Comparison of ENCODE assay signal across 14 cellular contexts in genomic region chr5:150481708-150481965, GRCh38. TPM values are rescaled to one million over a fixed set of nuclear protein-coding genes. Genes with fewer than 3 reads are reported as not detected.
DNase-seq lines count a peak whose midpoint lies in the region; ATAC-seq and TF ChIP-seq lines count a peak whose summit lies in the region.
"Had no signal": no experiment of that assay in that cellular context is flagged by ENCODE, and none has a peak within 500 bp of the region (broad histone marks: within the 10 kb centered on the region; RNA-seq: fewer than 3 reads in every experiment).

No MANE protein-coding gene starts in this region.

- H4K91ac ChIP-seq in IMR-90 (ENCODE audit: insufficient read depth, low read depth, low read length) (peak overlapping the region; percentile 52; the same call in 1 of the 2 replicates), mesenchymal stem cell (ENCODE audit: low read length) (no peak overlapping the region)

- peaks cover 15% of the 10 kb centered on the region for H3K9me1 ChIP-seq in IMR-90 (ENCODE audit: insufficient read depth, low read length)

- H2BK12ac ChIP-seq in mesenchymal stem cell (ENCODE audit: low read length in 2 of 2), result peak overlapping the region in 1 of 2 experiments; percentile 22

- no peak overlapping the region for H2AFZ ChIP-seq in IMR-90 (replicated peaks; ENCODE audit: low read length, poor library complexity)
- H2AFZ ChIP-seq in mesenchymal stem cell (ENCODE audit: low read depth, low read length), result no peak overlapping the region

- H2BK5ac ChIP-seq in IMR-90 (ENCODE audit: low read depth, low read length, poor library complexity, severe bottlenecking), result no peak overlapping the region
- H2BK5ac ChIP-seq in mesenchymal stem cell (ENCODE audit: low read depth, low read length, poor library complexity, severe bottlenecking), result no peak overlapping the region

- peaks cover 5% of the 10 kb centered on the region; the same call in 1 of the 2 replicates for H3K4me1 ChIP-seq in IMR-90 (ENCODE audit: control insufficient read depth, insufficient read depth, low read length)
- H3K4me1 ChIP-seq in mesenchymal stem cell (ENCODE audit: control insufficient read depth, insufficient read depth, low read depth, low read length), result peaks cover 15% of the 10 kb centered on the region

- TF ChIP-seq RAD21 in IMR-90 (IDR thresholded peaks at IDR 0.05; ENCODE audit: low read length), result no peak

- no peak overlapping the region for H4K8ac ChIP-seq in IMR-90 (ENCODE audit: low read depth in 2 of 2, low read length in 2 of 2)
- no peak overlapping the region for H4K8ac ChIP-seq in mesenchymal stem cell (ENCODE audit: low read length)

- no peak overlapping the region for H3K27ac ChIP-seq in IMR-90 (ENCODE audit: insufficient read depth, low read length)
- peak overlapping the region; percentile 90; the same call in 1 of the 2 replicates for H3K27ac ChIP-seq in RWPE1
- no peak overlapping the region for H3K27ac ChIP-seq in mesenchymal stem cell (ENCODE audit: low read length, poor library complexity, severe bottlenecking)
- H3K27ac ChIP-seq: C4-2B had no signal

- TF ChIP-seq POLR2A in IMR-90 (IDR thresholded peaks at IDR 0.05; ENCODE audit: low read depth, low read length), result no peak

- H3K4ac ChIP-seq in IMR-90 (ENCODE audit: low read depth, low read length) (0 out of 2 replicates have a peak overlapping the region, but pooled peaks have one; percentile 42), mesenchymal stem cell (ENCODE audit: low read depth in 1 of 2, low read length in 2 of 2) (no peak overlapping the region)

- peaks cover 15% of the 10 kb centered on the region for H3K4me1 Mint-ChIP-seq in type B pancreatic cell (ENCODE audit: unreplicated experiment)

- ATAC-seq in IMR-90 (ENCODE audit: low read depth), result no peak
- ATAC-seq: A549; CD8-positive, alpha-beta T cell; HCT116 had no signal

- 80% methylated on average over 1 of the region's 6 CpGs; no CpG with 5 or more reads in 1 of the 2 experiments for WGBS in IMR-90 (ENCODE audit: extremely low coverage in 2 of 2, insufficient read length in 1 of 2), 2 experiments
- 89% methylated on average over 6 of the region's 6 CpGs for WGBS in mesenchymal stem cell

- no peaks in the 10 kb centered on the region for H3K9me3 ChIP-seq in IMR-90 (ENCODE audit: control insufficient read depth, insufficient read depth, low read length)
- H3K9me3 ChIP-seq in mesenchymal stem cell (ENCODE audit: control insufficient read depth, low read length), result no peaks in the 10 kb centered on the region
- H3K9me3 ChIP-seq: A549, BE2C had no signal

- H3K36me3 Mint-ChIP-seq in type B pancreatic cell, result no peaks in the 10 kb centered on the region
- H3K36me3 Mint-ChIP-seq: CD8-positive, alpha-beta T cell had no signal

- H3K18ac ChIP-seq in IMR-90 (ENCODE audit: low read depth, low read length) (no peak overlapping the region), mesenchymal stem cell (ENCODE audit: low read depth in 1 of 2, low read length in 2 of 2) (no peak overlapping the region)

- H3K27me3 Mint-ChIP-seq in type B pancreatic cell, result no peaks in the 10 kb centered on the region

- H3K27ac Mint-ChIP-seq in type B pancreatic cell, result peak overlapping the region; percentile 62
- H3K27ac Mint-ChIP-seq: CD8-positive, alpha-beta T cell had no signal

- no peak overlapping the region for H3K14ac ChIP-seq in IMR-90 (replicated peaks; ENCODE audit: low read depth, low read length)
- H3K14ac ChIP-seq in mesenchymal stem cell (ENCODE audit: low read length in 2 of 2), result no peak overlapping the region

- H3K4me2 ChIP-seq in IMR-90 (ENCODE audit: low read depth, low read length) (no peak overlapping the region), mesenchymal stem cell (ENCODE audit: low read length, poor library complexity, severe bottlenecking) (no peak overlapping the region)
- H3K4me2 ChIP-seq: A549 had no signal

- dilution Hi-C loops in IMR-90 (cut with HindIII; ENCODE audit: low sequenced_read_pairs, unreplicated experiment), result no loop called here

- H2AK5ac ChIP-seq in IMR-90 (ENCODE audit: low read depth, low read length), result 0 out of 2 replicates have a peak overlapping the region, but pooled peaks have one; percentile 51
- H2AK5ac ChIP-seq in mesenchymal stem cell (ENCODE audit: low read length, severe bottlenecking), result peak overlapping the region; percentile 78

- no peak overlapping the region; the same call in 1 of the 2 replicates for H2BK120ac ChIP-seq in IMR-90 (ENCODE audit: low read depth, low read length)
- H2BK120ac ChIP-seq in mesenchymal stem cell (ENCODE audit: low read depth, low read length), result no peak overlapping the region

- no peaks in the 10 kb centered on the region for H4K20me1 ChIP-seq in IMR-90 (ENCODE audit: insufficient read depth, low read length)

- no peak overlapping the region for H3K4me3 ChIP-seq in IMR-90 (ENCODE audit: insufficient read depth, low read depth, low read length)
- H3K4me3 ChIP-seq in mesenchymal stem cell (ENCODE audit: insufficient read depth in 1 of 2, low read depth in 1 of 2, low read length in 2 of 2), result no peak overlapping the region
- H3K4me3 ChIP-seq: A549 had no signal

- H2BK15ac ChIP-seq in IMR-90 (ENCODE audit: low read depth, low read length) (no peak overlapping the region), mesenchymal stem cell (ENCODE audit: low read depth, poor library complexity, severe bottlenecking) (peak overlapping the region; percentile 93)

- H3K27me3 ChIP-seq in IMR-90 (ENCODE audit: control insufficient read depth, insufficient read depth, low read length) (no peaks in the 10 kb centered on the region), mesenchymal stem cell (ENCODE audit: control insufficient read depth in 1 of 2, insufficient read depth in 1 of 2, low read length in 2 of 2) (no peaks in the 10 kb centered on the region)
- H3K27me3 ChIP-seq: BE2C had no signal

- CTCF ChIA-PET in IMR-90 (lab: Yijun Ruan, JAX) (no interaction called here), RWPE1 (lab: Yijun Ruan, JAX) (interaction anchor here (0.7 to 1.2 kb wide), 3 partner anchors 21 to 307 kb away, joined by 3 to 4 read pairs (median 4); no protein-coding TSS in a partner anchor)

- H3K9me3 Mint-ChIP-seq in type B pancreatic cell, result no peaks in the 10 kb centered on the region
- H3K9me3 Mint-ChIP-seq: CD8-positive, alpha-beta T cell had no signal

- no peak overlapping the region for H3K9ac ChIP-seq in IMR-90 (ENCODE audit: low read depth, low read length)
- no peak overlapping the region for H3K9ac ChIP-seq in mesenchymal stem cell (ENCODE audit: low read length)

- no peak overlapping the region for H4K5ac ChIP-seq in IMR-90 (ENCODE audit: low read depth, low read length)

- peaks cover 7 to 17% of the 10 kb centered on the region in 2 experiments; a peak in 2 of 4 replicates for H3K79me1 ChIP-seq in IMR-90 (ENCODE audit: low read depth in 1 of 2, low read length in 2 of 2)
- peaks cover 3% of the 10 kb centered on the region for H3K79me1 ChIP-seq in mesenchymal stem cell (replicated peaks; ENCODE audit: low read length, poor library complexity, severe bottlenecking)

- H2BK20ac ChIP-seq in IMR-90 (ENCODE audit: low read depth, low read length), result no peak overlapping the region

- no TSS peak for BruUV-seq in IMR-90 (replicated peaks; lab: Mats Ljungman, UMichigan)

- H3K4me3 Mint-ChIP-seq in type B pancreatic cell, result no peak overlapping the region
- H3K4me3 Mint-ChIP-seq: CD8-positive, alpha-beta T cell had no signal

- DNase-seq in IMR-90 (no peak), RWPE1 (ENCODE audit: low spot score) (no peak), mesenchymal stem cell (no peak), type B pancreatic cell (ENCODE audit: extremely low spot score, unreplicated experiment) (no peak), middle frontal gyrus (ENCODE audit: extremely low spot score, low spot score) (no peak), putamen (ENCODE audit: low spot score) (no peak), midbrain (lab: John Stamatoyannopoulos, UW) (no peak)
- DNase-seq: BE2C; CD8-positive, alpha-beta T cell; DMS53; GF-D8 had no signal

- POLR2A ChIA-PET in IMR-90 (lab: Charles Lee; ENCODE audit: unreplicated experiment), result no interaction called here
- POLR2A ChIA-PET in RWPE1 (lab: Yijun Ruan, JAX; ENCODE audit: low non-redundant PET), result no interaction called here

- in situ Hi-C loops in IMR-90 (cut with MboI; ENCODE audit: low sequenced_read_pairs), result no loop called here

- TF ChIP-seq CTCF in IMR-90 (conservative IDR thresholded peaks at IDR 0.05; ENCODE audit: low read depth, low read length), result no peak
- no peak for TF ChIP-seq CTCF in RWPE1 (conservative IDR thresholded peaks at IDR 0.05; ENCODE audit: low read depth)
- TF ChIP-seq CTCF in type B pancreatic cell (conservative IDR thresholded peaks at IDR 0.05), result no peak

- intact Hi-C loops in IMR-90 (cut with micrococcal nuclease), result no loop called here

- H3K56ac ChIP-seq in IMR-90 (ENCODE audit: extremely low read depth, insufficient read depth, low read length), result no peak overlapping the region

- H3K36me3 ChIP-seq in IMR-90 (ENCODE audit: control insufficient read depth, insufficient read depth, low read length) (no peaks in the 10 kb centered on the region), mesenchymal stem cell (ENCODE audit: control insufficient read depth in 1 of 2, insufficient read depth in 2 of 2, low read depth in 1 of 2, low read length in 2 of 2) (peaks cover 0 to 4% of the 10 kb centered on the region in 2 experiments)
- H3K36me3 ChIP-seq: BE2C had no signal

- peak overlapping the region; percentile 9 for H2AK9ac ChIP-seq in IMR-90 (replicated peaks; ENCODE audit: low read depth, low read length, poor library complexity)

- H3K23ac ChIP-seq in IMR-90 (ENCODE audit: low read depth, low read length), result no peak overlapping the region; the same call in 1 of the 2 replicates
- peak overlapping the region in 1 of 2 experiments; percentile 40 for H3K23ac ChIP-seq in mesenchymal stem cell (ENCODE audit: low read length in 2 of 2)

RNA-seq across cellular contexts. Expression of gene NDST1, which starts 26.3 kb away (rescaled TPM):
- total RNA-seq in IMR-90 (2012; rRNA removed) (30.3 and 30.5 TPM in 2 replicates), type B pancreatic cell (ENCODE audit: low replicate concordance) (96.5 and 101 TPM in 2 replicates)
- polyA plus RNA-seq in IMR-90 (2012; rRNA removed), result 80.4 and 101 TPM in 2 replicates
- polyA plus RNA-seq in IMR-90 (2012; cell fraction: cytosol; rRNA removed), result 41.4 and 74.0 TPM in 2 replicates
- 81.4 and 121 TPM in 2 replicates for polyA plus RNA-seq in IMR-90 (2012; cell fraction: nucleus; rRNA removed; ENCODE audit: low replicate concordance)
- 64.3 TPM for polyA plus RNA-seq in mesenchymal stem cell (2013, experiment 1 of 2)
- 64.6 TPM for polyA plus RNA-seq in mesenchymal stem cell (2013, experiment 2 of 2)

RNA-seq across cellular contexts. Expression of gene RPS14, which starts 32.1 kb away (rescaled TPM):
- 7,310 and 7,583 TPM in 2 replicates for total RNA-seq in IMR-90 (2012; rRNA removed)
- 6,296 and 6,747 TPM in 2 replicates for polyA plus RNA-seq in IMR-90 (2012; rRNA removed)
- polyA plus RNA-seq in IMR-90 (2012; cell fraction: cytosol; rRNA removed), result 5,609 and 17,745 TPM in 2 replicates
- polyA plus RNA-seq in IMR-90 (2012; cell fraction: nucleus; rRNA removed; ENCODE audit: low replicate concordance), result 873 and 3,349 TPM in 2 replicates
- polyA plus RNA-seq in mesenchymal stem cell (2013, experiment 1 of 2), result 3,588 TPM
- polyA plus RNA-seq in mesenchymal stem cell (2013, experiment 2 of 2), result 3,623 TPM
- 2,469 and 2,543 TPM in 2 replicates for total RNA-seq in type B pancreatic cell (ENCODE audit: low replicate concordance)
